In genomic region chr2:15170068-15170775, GRCh38 we compare ENCODE assay signal across 10 cellular contexts.
DNase-seq lines count a peak whose midpoint lies in the region; ATAC-seq, FAIRE-seq and TF ChIP-seq lines count a peak whose summit lies in the region.
"Had no signal": no experiment of that assay in that cellular context is flagged by ENCODE, and none has a peak within 500 bp of the region (broad histone marks: within the 10 kb centered on the region; RNA-seq: fewer than 3 reads in every experiment).

No MANE protein-coding gene starts in this region.

- H4K91ac ChIP-seq in trophoblast cell (ENCODE audit: low read depth, low read length) = no peak overlapping the region

- no peak overlapping the region for H3K18ac ChIP-seq in trophoblast cell (ENCODE audit: low read length)

- H3K23ac ChIP-seq in trophoblast cell (ENCODE audit: low read length) = no peak overlapping the region

- TF ChIP-seq CTCF in left ventricle myocardium inferior (IDR thresholded peaks at IDR 0.05; ENCODE audit: borderline replicate concordance) = no peak

- no peaks in the 10 kb centered on the region for H3K79me2 ChIP-seq in trophoblast cell (ENCODE audit: control insufficient read depth, insufficient read depth, low read length, poor library complexity)

- H2BK120ac ChIP-seq in trophoblast cell (ENCODE audit: insufficient read depth, low read length, poor library complexity) = no peak overlapping the region

- H4K12ac ChIP-seq in trophoblast cell (ENCODE audit: low read depth, low read length) = no peak overlapping the region

- no peak overlapping the region for H3K14ac ChIP-seq in trophoblast cell (ENCODE audit: low read length)

- peak; percentile 78 for DNase-seq in ELF-1 (ENCODE audit: low read depth, low spot score)
- DNase-seq in adipocyte (ENCODE audit: low read depth) = peak; percentile 60
- DNase-seq in left ventricle myocardium inferior = no peak
- peak; percentile 90 to 91 for DNase-seq in trophoblast cell
- DNase-seq in HuH-7 (ENCODE audit: low spot score) = no peak
- DNase-seq in frontal cortex (ENCODE audit: low spot score in 2 of 2) = no peak
- no peak for DNase-seq in stimulated activated naive CD8-positive, alpha-beta T cell treated with anti-CD3 and anti-CD28 coated beads, Interleukin-15, Interleukin-2, amounts not matched to agents 100 U/mL and 50 U/mL, for 24 hours
- DNase-seq: NCI-H82, T-helper 17 cell had no signal

- peak overlapping the region; percentile 51 for H3K4me3 ChIP-seq in adipocyte (ENCODE audit: low read length)
- peak overlapping the region; percentile 3 for H3K4me3 ChIP-seq in left ventricle myocardium inferior
- no peak overlapping the region for H3K4me3 ChIP-seq in trophoblast cell (ENCODE audit: low read depth, low read length)

- ATAC-seq in GM21515 (IDR thresholded peaks at IDR 0.05; ENCODE audit: unreplicated experiment) = no peak
- ATAC-seq in stimulated activated naive CD8-positive, alpha-beta T cell treated with anti-CD3 and anti-CD28 coated beads, Interleukin-15, Interleukin-2, amounts not matched to agents 100 U/mL and 50 U/mL, for 24 hours = no peak
- ATAC-seq: T-helper 17 cell had no signal

- H3K27me3 ChIP-seq in adipocyte (replicated peaks; ENCODE audit: control insufficient read depth, insufficient read depth, low read length) = no peaks in the 10 kb centered on the region
- H3K27me3 ChIP-seq in left ventricle myocardium inferior (ENCODE audit: low read depth) = no peaks in the 10 kb centered on the region
- H3K27me3 ChIP-seq in trophoblast cell (ENCODE audit: insufficient read depth, low read length) = no peaks in the 10 kb centered on the region

- no peak overlapping the region for H2BK12ac ChIP-seq in trophoblast cell (ENCODE audit: low read length)

- peak overlapping the region; percentile 9 for H2BK5ac ChIP-seq in trophoblast cell (ENCODE audit: low read depth, low read length, poor library complexity)

- no peak overlapping the region for H2AK5ac ChIP-seq in trophoblast cell (ENCODE audit: low read length)

- peaks cover 3% of the 10 kb centered on the region for H3K79me1 ChIP-seq in trophoblast cell (ENCODE audit: low read length)

- no peak overlapping the region for H2AFZ ChIP-seq in trophoblast cell (ENCODE audit: insufficient read depth, low read length, poor library complexity)

- H3K36me3 ChIP-seq in adipocyte (ENCODE audit: control insufficient read depth, insufficient read depth, low read length, severe bottlenecking) = peaks cover 3% of the 10 kb centered on the region
- H3K36me3 ChIP-seq in left ventricle myocardium inferior = peaks cover 14% of the 10 kb centered on the region
- H3K36me3 ChIP-seq in trophoblast cell (ENCODE audit: control insufficient read depth in 1 of 2, insufficient read depth in 2 of 2, low read length in 2 of 2) = no peaks in the 10 kb centered on the region

- H3K4me1 ChIP-seq in adipocyte (ENCODE audit: control insufficient read depth, insufficient read depth, low read length) (peaks cover 21% of the 10 kb centered on the region), left ventricle myocardium inferior (peaks cover 7% of the 10 kb centered on the region), trophoblast cell (ENCODE audit: control insufficient read depth in 1 of 2, insufficient read depth in 2 of 2, low read length in 2 of 2) (peaks cover 13 to 17% of the 10 kb centered on the region in 2 experiments)

- no CpG with 5 or more reads among the region's 11 CpGs for WGBS in trophoblast cell (ENCODE audit: extremely low coverage, insufficient coverage, insufficient read length)

- no peaks in the 10 kb centered on the region for H3K9me3 ChIP-seq in adipocyte (ENCODE audit: control insufficient read depth, low read length)
- no peaks in the 10 kb centered on the region for H3K9me3 ChIP-seq in left ventricle myocardium inferior (replicated peaks)
- no peaks in the 10 kb centered on the region for H3K9me3 ChIP-seq in trophoblast cell (ENCODE audit: insufficient read depth, low read depth, low read length)

- H3K27ac ChIP-seq in left ventricle myocardium inferior (replicated peaks) (peak overlapping the region; percentile 74), trophoblast cell (ENCODE audit: low read depth, low read length) (peak overlapping the region; percentile 76)

- intact Hi-C loops in left ventricle myocardium inferior (cut with micrococcal nuclease) = no loop called here

- no peak for FAIRE-seq in frontal cortex (lab: Jason Lieb, UNC)

- H3K9ac ChIP-seq in adipocyte (ENCODE audit: low read length) = peak overlapping the region; percentile 72
- no peak overlapping the region for H3K9ac ChIP-seq in trophoblast cell (ENCODE audit: low read length)

- H4K8ac ChIP-seq in trophoblast cell (ENCODE audit: low read depth, low read length) = no peak overlapping the region

- H3K4me2 ChIP-seq in trophoblast cell (ENCODE audit: low read length) = peak overlapping the region; percentile 50

- H3K4ac ChIP-seq in trophoblast cell (ENCODE audit: low read depth, low read length) = no peak overlapping the region

Comparison
In these comparisons a context has a peak if more than half of its experiments do, and no peak if none do; other contexts are left out.
1. DNase-seq: peak in ELF-1 (single experiment), adipocyte (single experiment) and trophoblast cell (2 of 2); none in left ventricle myocardium inferior (single experiment), HuH-7 (single experiment), frontal cortex (0 of 2) and stimulated activated naive CD8-positive, alpha-beta T cell treated with anti-CD3 and anti-CD28 coated beads, Interleukin-15, Interleukin-2, amounts not matched to agents 100 U/mL and 50 U/mL, for 24 hours (single experiment).